17 cellular contexts compared by ENCODE assay signal in genomic region chr12:107225626-107226025, GRCh38.
DNase-seq lines count a peak whose midpoint lies in the region; ATAC-seq, FAIRE-seq and TF ChIP-seq lines count a peak whose summit lies in the region.
"Had no signal": no experiment of that assay in that cellular context is flagged by ENCODE, and none has a peak within 500 bp of the region (broad histone marks: within the 10 kb centered on the region; RNA-seq: fewer than 3 reads in every experiment).

No MANE protein-coding gene starts in this region.

- DNase-seq in HepG2 (ENCODE audit: low spot score) = peak; percentile 65
- no peak for DNase-seq in right lobe of liver
- peak; percentile 44 for DNase-seq in WTC11 (ENCODE audit: low spot score)
- peak; percentile 63 for DNase-seq in glomerular visceral epithelial cell (ENCODE audit: extremely low spot score)
- peak; percentile 66 for DNase-seq in urothelium cell line (ENCODE audit: low spot score)
- DNase-seq in amniotic stem cell (lab: John Stamatoyannopoulos, UW) = no peak
- no peak for DNase-seq in COR-L47 (lab: John Stamatoyannopoulos, UW)
- no peak for DNase-seq in NCI-H2196 treated with DMSO at 0.1 percent for 48 hours (lab: John Stamatoyannopoulos, UW; ENCODE audit: unreplicated experiment)
- DNase-seq: activated naive CD4-positive, alpha-beta T cell treated with anti-CD3 and anti-CD28 coated beads, Interleukin-2, amount 10 ng/mL, durations not matched to agents 7 days and 5 days; cerebellar nuclear complex; NCI-H1048; NCI-H2227 treated with DMSO at 0.1 percent for 48 hours; nucleus accumbens; small intestine had no signal

- no peaks in the 10 kb centered on the region for H3K79me2 ChIP-seq in HepG2 (ENCODE audit: insufficient read depth, low read length)

- H3K4me3 Mint-ChIP-seq in WTC11 = no peak overlapping the region
- H3K4me3 Mint-ChIP-seq: activated naive CD4-positive, alpha-beta T cell treated with anti-CD3 and anti-CD28 coated beads, Interleukin-2, amount 10 ng/mL, durations not matched to agents 7 days and 5 days had no signal

- H3K9me3 ChIP-seq in HepG2 (ENCODE audit: low read length) = no peaks in the 10 kb centered on the region
- H3K9me3 ChIP-seq in right lobe of liver = no peaks in the 10 kb centered on the region

- BruUV-seq in HepG2 (replicated peaks; lab: Mats Ljungman, UMichigan) = no TSS peak

- intact Hi-C loops in HepG2 (cut with micrococcal nuclease; ENCODE audit: unreplicated experiment) (no loop called here), right lobe of liver (cut with DNase I) (no loop called here)

- H3K36me3 Mint-ChIP-seq in WTC11 = no peaks in the 10 kb centered on the region
- H3K36me3 Mint-ChIP-seq: activated naive CD4-positive, alpha-beta T cell treated with anti-CD3 and anti-CD28 coated beads, Interleukin-2, amount 10 ng/mL, durations not matched to agents 7 days and 5 days had no signal

- H3K4me1 Mint-ChIP-seq in WTC11 = peaks cover 25% of the 10 kb centered on the region
- H3K4me1 Mint-ChIP-seq: activated naive CD4-positive, alpha-beta T cell treated with anti-CD3 and anti-CD28 coated beads, Interleukin-2, amount 10 ng/mL, durations not matched to agents 7 days and 5 days had no signal

- H3K27me3 ChIP-seq in HepG2 (ENCODE audit: control insufficient read depth in 1 of 2, insufficient read depth in 2 of 2, low read length in 2 of 2) = peaks cover 1 to 17% of the 10 kb centered on the region in 2 experiments; a peak in 3 of 5 replicates
- H3K27me3 ChIP-seq in right lobe of liver = no peaks in the 10 kb centered on the region

- peak overlapping the region; percentile 43; the same call in 1 of the 2 replicates for H3K27ac Mint-ChIP-seq in WTC11
- H3K27ac Mint-ChIP-seq: activated naive CD4-positive, alpha-beta T cell treated with anti-CD3 and anti-CD28 coated beads, Interleukin-2, amount 10 ng/mL, durations not matched to agents 7 days and 5 days had no signal

- TF ChIP-seq EP300 in HepG2 (IDR thresholded peaks at IDR 0.05; ENCODE audit: low read depth in 2 of 2, low read length in 2 of 2) (no peak), HepG2 (CRISPR knock-in tag; IDR thresholded peaks at IDR 0.05; ENCODE audit: borderline replicate concordance) (no peak)

- H3K4me3 ChIP-seq in HepG2 (replicated peaks in 1 of 3; ENCODE audit: insufficient read depth in 1 of 3, low read depth in 2 of 3, low read length in 3 of 3) (no peak overlapping the region), right lobe of liver (no peak overlapping the region)

- H2AFZ ChIP-seq in HepG2 (ENCODE audit: low read length) = no peak overlapping the region

- no peaks in the 10 kb centered on the region for H4K20me1 ChIP-seq in HepG2 (ENCODE audit: insufficient read depth, low read length)

- in situ Hi-C loops in HepG2 (cut with HindIII; ENCODE audit: extremely low pct_ligation_motif_present, low pct_unique_long_range_greater_than_20kb) = no loop called here

- TF ChIP-seq CTCF in HepG2 (CRISPR knock-in tag; IDR thresholded peaks at IDR 0.05) (no peak), right lobe of liver (IDR thresholded peaks at IDR 0.05) (no peak), WTC11 (IDR thresholded peaks at IDR 0.05) (no peak)

- no peaks in the 10 kb centered on the region for H3K36me3 ChIP-seq in HepG2 (replicated peaks in 1 of 2; ENCODE audit: control insufficient read depth in 1 of 2, insufficient read depth in 2 of 2, low read length in 2 of 2)
- no peaks in the 10 kb centered on the region for H3K36me3 ChIP-seq in right lobe of liver

- no peak overlapping the region for H3K4me2 ChIP-seq in HepG2 (ENCODE audit: low read depth, low read length)

- no peaks in the 10 kb centered on the region for H3K9me3 Mint-ChIP-seq in WTC11
- H3K9me3 Mint-ChIP-seq: activated naive CD4-positive, alpha-beta T cell treated with anti-CD3 and anti-CD28 coated beads, Interleukin-2, amount 10 ng/mL, durations not matched to agents 7 days and 5 days had no signal

- H3K27me3 Mint-ChIP-seq in WTC11 (ENCODE audit: low read depth) = no peaks in the 10 kb centered on the region

- TF ChIP-seq POLR2A in HepG2 (IDR thresholded peaks at IDR 0.05; ENCODE audit: insufficient read depth in 1 of 2, low read depth in 2 of 2, low read length in 2 of 2) = no peak
- TF ChIP-seq POLR2A in right lobe of liver (IDR thresholded peaks at IDR 0.05) = no peak

- TF ChIP-seq RAD21 in HepG2 (CRISPR knock-in tag; IDR thresholded peaks at IDR 0.05) = no peak

- FAIRE-seq in HepG2 (lab: Jason Lieb, UNC) = no peak
- FAIRE-seq in urothelium cell line (lab: Jason Lieb, UNC) = no peak
- FAIRE-seq: A204.1, small intestine had no signal

- ATAC-seq in HepG2 (peak; percentile 91), right lobe of liver (no peak), WTC11 (peak; percentile 76)
- ATAC-seq: SK-N-SH treated with all-trans-retinoic acid at 6 μM for 48 hours had no signal

- CTCF ChIA-PET in HepG2 (lab: Yijun Ruan, JAX; ENCODE audit: low intra/inter-chr PET ratio, low total read pairs) = no interaction called here
- CTCF ChIA-PET in WTC11 (lab: Charles Lee) = interaction anchor here (1.0 to 2.0 kb wide), 4 partner anchors 10 to 95 kb away, joined by 3 to 6 read pairs (median 4); no protein-coding TSS in a partner anchor

- no peak overlapping the region for H3K9ac ChIP-seq in HepG2 (ENCODE audit: insufficient read depth, low read depth, low read length)

- no peak overlapping the region for H3K27ac ChIP-seq in HepG2 (ENCODE audit: extremely low read length, insufficient read depth, low read length)
- H3K27ac ChIP-seq in right lobe of liver = no peak overlapping the region
- H3K27ac ChIP-seq: VCaP had no signal

- H3K4me1 ChIP-seq in HepG2 (ENCODE audit: insufficient read depth, low read length) (peaks cover 9% of the 10 kb centered on the region), right lobe of liver (no peaks in the 10 kb centered on the region)

- 15% methylated on average over 6 of the region's 6 CpGs for WGBS in HepG2 (ENCODE audit: low lambda C conversion rate)
- WGBS in right lobe of liver (ENCODE audit: insufficient coverage, low coverage, low lambda C conversion rate, missing lambda C conversion rate) = no CpG with 5 or more reads among the region's 6 CpGs

- POLR2A ChIA-PET in HepG2 (lab: Yijun Ruan, JAX) (no interaction called here), WTC11 (lab: Charles Lee) (interaction anchor here (0.8 kb wide), 1 partner anchor 93 kb away, joined by 3 read pairs; no protein-coding TSS in a partner anchor)

TF ChIP-seq in HepG2, 621 proteins besides CTCF, POLR2A, EP300 and RAD21 (continues in another document):
- TF ChIP-seq ZNF274 (CRISPR knock-in tag; IDR thresholded peaks at IDR 0.05) = no peak
- peak; percentile 64 for TF ChIP-seq ZNF263 (CRISPR knock-in tag; IDR thresholded peaks at IDR 0.05)
- TF ChIP-seq SOX13 (IDR thresholded peaks at IDR 0.05) = no peak
- peak in 1 of 2 experiments; percentile 9; a peak in 1 of 4 replicates for TF ChIP-seq SOX13 (CRISPR knock-in tag; conservative IDR thresholded peaks at IDR 0.05 in 1 of 2, IDR thresholded peaks at IDR 0.05 in 1 of 2)
- TF ChIP-seq JUND (CRISPR knock-in tag; IDR thresholded peaks at IDR 0.05) = no peak
- TF ChIP-seq BCL6 (CRISPR knock-in tag; IDR thresholded peaks at IDR 0.05) = peak; percentile 92
- TF ChIP-seq SOX5 (CRISPR knock-in tag; IDR thresholded peaks at IDR 0.05; ENCODE audit: borderline replicate concordance) = 0 out of 2 replicates have a peak, but pooled peaks have one; percentile 12
- peak; percentile 55 for TF ChIP-seq RARA (CRISPR knock-in tag; IDR thresholded peaks at IDR 0.05)
- peak; percentile 62 for TF ChIP-seq FOSL2 (CRISPR knock-in tag; IDR thresholded peaks at IDR 0.05)

TF ChIP-seq in WTC11, 78 proteins besides CTCF, POLR2A, EP300 and RAD21 (continues in another document):
- TF ChIP-seq, protein P1, sequence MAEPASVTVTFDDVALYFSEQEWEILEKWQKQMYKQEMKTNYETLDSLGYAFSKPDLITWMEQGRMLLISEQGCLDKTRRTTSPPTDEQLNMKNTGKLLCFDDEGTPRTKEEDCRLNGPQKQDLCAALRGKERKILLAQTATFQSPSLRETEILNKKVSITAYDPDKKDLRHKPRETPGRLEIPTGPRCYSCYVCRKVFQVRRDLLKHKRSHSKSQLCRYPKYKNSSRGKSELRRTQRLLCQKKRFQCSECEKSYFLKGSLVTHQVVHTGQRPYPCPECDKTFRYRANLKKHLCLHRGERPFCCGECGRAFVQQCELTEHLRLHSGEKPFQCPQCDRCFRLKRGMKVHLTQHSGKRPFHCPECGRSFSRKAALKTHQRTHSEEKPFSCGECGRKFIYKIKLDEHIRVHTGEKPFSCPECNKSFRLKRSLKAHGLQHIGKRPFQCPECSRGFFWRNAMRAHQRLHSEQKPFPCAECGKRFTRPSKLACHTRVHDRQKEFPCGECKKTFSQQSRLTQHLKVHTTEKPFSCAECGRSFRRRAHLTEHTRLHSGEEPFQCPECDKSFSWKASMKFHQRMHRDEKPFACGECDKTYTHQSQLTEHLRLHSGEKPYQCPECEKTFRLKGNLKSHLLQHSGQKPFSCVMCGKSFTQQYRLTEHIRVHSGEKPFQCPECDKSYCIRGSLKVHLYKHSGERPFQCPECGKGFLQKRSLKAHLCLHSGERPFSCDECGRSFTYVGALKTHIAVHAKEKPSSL (CRISPR knock-in tag; conservative IDR thresholded peaks at IDR 0.05) = no peak
- TF ChIP-seq SMAD4 (CRISPR knock-in tag; IDR thresholded peaks at IDR 0.05) = no peak
- TF ChIP-seq JUN (CRISPR knock-in tag; IDR thresholded peaks at IDR 0.05) = no peak
- no peak for TF ChIP-seq KAT7 (CRISPR knock-in tag; IDR thresholded peaks at IDR 0.05; ENCODE audit: borderline replicate concordance)
- TF ChIP-seq CREM (CRISPR knock-in tag; IDR thresholded peaks at IDR 0.05) = no peak
- TF ChIP-seq TEAD4 (CRISPR knock-in tag; IDR thresholded peaks at IDR 0.05) = no peak
- no peak for TF ChIP-seq ATF1 (CRISPR knock-in tag; IDR thresholded peaks at IDR 0.05)
- no peak for TF ChIP-seq NR3C1 (CRISPR knock-in tag; conservative IDR thresholded peaks at IDR 0.05; ENCODE audit: low read depth)
- TF ChIP-seq NR1H2 (CRISPR knock-in tag; IDR thresholded peaks at IDR 0.05) = no peak
- peak; percentile 93 for TF ChIP-seq ZNF263 (CRISPR knock-in tag; IDR thresholded peaks at IDR 0.05; ENCODE audit: low read depth)
- TF ChIP-seq CBFB (CRISPR knock-in tag; IDR thresholded peaks at IDR 0.05; ENCODE audit: low read depth) = no peak
- no peak for TF ChIP-seq NFATC4 (CRISPR knock-in tag; IDR thresholded peaks at IDR 0.05)
- TF ChIP-seq SOX15 (CRISPR knock-in tag; IDR thresholded peaks at IDR 0.05) = no peak

Comparison
In these comparisons a context has a peak if more than half of its experiments do, and no peak if none do; other contexts are left out.
1. ATAC-seq: peak in HepG2 (single experiment) and WTC11 (single experiment); none in right lobe of liver (0 of 4).
2. DNase-seq: peak in HepG2 (single experiment), WTC11 (single experiment), glomerular visceral epithelial cell (single experiment) and urothelium cell line (single experiment); none in right lobe of liver (0 of 3), amniotic stem cell (single experiment), COR-L47 (single experiment) and NCI-H2196 treated with DMSO at 0.1 percent for 48 hours (single experiment).
3. Of the 50 proteins assayed by ChIP-seq in both HepG2 and WTC11: peak only in HepG2: none; only in WTC11: ETV6, PRDM15, USF2, ZBTB21 and ZNF138; in both: ZNF263 and ZNF281; in neither: 43.